ENCODE assay signal across 29 cellular contexts in the genomic region with DNA sequence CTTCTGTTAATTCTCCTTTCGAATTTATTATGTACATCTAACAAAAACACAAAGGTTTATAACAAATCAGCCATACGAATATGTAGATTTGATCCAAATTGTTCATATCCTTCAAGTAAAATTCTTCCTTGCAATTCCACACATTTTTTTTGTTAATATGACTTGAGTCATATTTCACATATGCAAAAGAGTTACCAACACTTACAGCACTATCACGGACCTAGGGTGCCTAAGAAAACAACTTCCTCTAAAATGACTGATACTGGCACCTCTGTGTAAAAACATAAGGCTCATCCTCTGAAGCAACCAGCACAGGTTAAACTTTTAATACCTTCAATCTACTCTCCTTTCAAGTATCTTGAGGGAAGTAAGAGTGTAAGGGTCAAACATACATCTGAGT.
"Had no signal": no experiment of that assay in that cellular context is flagged by ENCODE, and none has a peak within 500 bp of the region (broad histone marks: within the 10 kb centered on the region; RNA-seq: fewer than 3 reads in every experiment).

No MANE protein-coding gene starts in this region.

- H3K36me3 Mint-ChIP-seq: activated naive CD8-positive, alpha-beta T cell treated with anti-CD3 and anti-CD28 coated beads for 36 hours; neural progenitor cell; stimulated activated naive B cell treated with anti-CD40 and anti-IgM and Interleukin-4, amounts not matched to agents 10 μg/mL and 1 μg/mL and 100 μg/mL, for 72 hours had no signal

- H3K4me1 Mint-ChIP-seq: activated CD4-positive, alpha-beta T cell treated with anti-CD3 and anti-CD28 coated beads for 36 hours; activated naive CD8-positive, alpha-beta T cell treated with anti-CD3 and anti-CD28 coated beads for 36 hours; brain; natural killer cell; neural progenitor cell; stimulated activated naive B cell treated with anti-CD40 and anti-IgM and Interleukin-4, amounts not matched to agents 10 μg/mL and 1 μg/mL and 100 μg/mL, for 72 hours had no signal

- H3K4me2 ChIP-seq: neural progenitor cell had no signal

- H3K4me1 ChIP-seq: adrenal gland, colonic mucosa, foreskin keratinocyte, heart left ventricle, left lung, neural progenitor cell, right atrium auricular region, stomach, thyroid gland had no signal

- ATAC-seq: activated CD4-positive, alpha-beta T cell treated with anti-CD3 and anti-CD28 coated beads for 36 hours; activated T-cell treated with anti-CD3 and anti-CD28 coated beads, Interleukin-2, amount 50 U/mL, for 72 hours; foreskin keratinocyte; heart left ventricle; left lung; natural killer cell; stimulated activated naive B cell treated with anti-CD40 and anti-IgM and Interleukin-4, amounts not matched to agents 10 μg/mL and 1 μg/mL and 100 μg/mL, for 72 hours had no signal

- H3K9me3 ChIP-seq: adrenal gland, colonic mucosa, thyroid gland had no signal

- H2AFZ ChIP-seq: neural progenitor cell had no signal

- DNase-seq: activated CD4-positive, alpha-beta T cell treated with anti-CD3 and anti-CD28 coated beads for 36 hours; activated CD4-positive, alpha-beta T cell treated with anti-CD3 and anti-CD28 coated beads, Interleukin-2, amount 50 U/mL, for 4 hours; activated CD4-positive, CD25-positive, alpha-beta regulatory T cell; activated effector memory CD4-positive, alpha-beta T cell treated with Interleukin-2 at 50 U/mL for 16 hours; activated naive CD4-positive, alpha-beta T cell treated with Interleukin-2 at 50 U/mL for 16 hours; activated naive CD8-positive, alpha-beta T cell treated with anti-CD3 and anti-CD28 coated beads for 36 hours; activated T-cell treated with anti-CD3 and anti-CD28 coated beads for 4 hours; activated T-cell treated with anti-CD3 and anti-CD28 coated beads, Interleukin-2, amount 50 U/mL, for 72 hours; adrenal gland; aorta; cerebellar nuclear complex; colonic mucosa; effector memory CD4-positive, alpha-beta T cell; foreskin keratinocyte; heart left ventricle; left lung; mesendoderm; natural killer cell; occipital lobe; stimulated activated CD4-positive, alpha-beta T cell treated with anti-CD3 and anti-CD28 coated beads, Interleukin-15, amount 100 ng/mL, for 24 hours; stimulated activated CD4-positive, alpha-beta T cell treated with anti-CD3 and anti-CD28 coated beads, Interleukin-2, amount 100 ng/mL, for 24 hours; stimulated activated naive B cell treated with anti-CD40 and anti-IgM and Interleukin-4, amounts not matched to agents 10 μg/mL and 1 μg/mL and 100 μg/mL, for 72 hours; stomach; thyroid gland had no signal

- H3K36me3 ChIP-seq: adrenal gland, cardiac muscle cell, colonic mucosa, heart left ventricle, left lung, neural progenitor cell, right atrium auricular region, stomach, thyroid gland had no signal

- H3K9ac ChIP-seq: neural progenitor cell had no signal

- H3K4me3 Mint-ChIP-seq: activated CD4-positive, alpha-beta T cell treated with anti-CD3 and anti-CD28 coated beads for 36 hours; activated naive CD8-positive, alpha-beta T cell treated with anti-CD3 and anti-CD28 coated beads for 36 hours; activated T-cell treated with anti-CD3 and anti-CD28 coated beads, Interleukin-2, amount 50 U/mL, for 72 hours; brain; natural killer cell; neural progenitor cell; stimulated activated naive B cell treated with anti-CD40 and anti-IgM and Interleukin-4, amounts not matched to agents 10 μg/mL and 1 μg/mL and 100 μg/mL, for 72 hours had no signal

- H3K27me3 Mint-ChIP-seq: activated CD4-positive, alpha-beta T cell treated with anti-CD3 and anti-CD28 coated beads for 36 hours; activated naive CD8-positive, alpha-beta T cell treated with anti-CD3 and anti-CD28 coated beads for 36 hours; brain; stimulated activated naive B cell treated with anti-CD40 and anti-IgM and Interleukin-4, amounts not matched to agents 10 μg/mL and 1 μg/mL and 100 μg/mL, for 72 hours had no signal

- H3K27ac Mint-ChIP-seq: activated CD4-positive, alpha-beta T cell treated with anti-CD3 and anti-CD28 coated beads for 36 hours; activated naive CD8-positive, alpha-beta T cell treated with anti-CD3 and anti-CD28 coated beads for 36 hours; activated T-cell treated with anti-CD3 and anti-CD28 coated beads, Interleukin-2, amount 50 U/mL, for 72 hours; brain; natural killer cell; neural progenitor cell; stimulated activated naive B cell treated with anti-CD40 and anti-IgM and Interleukin-4, amounts not matched to agents 10 μg/mL and 1 μg/mL and 100 μg/mL, for 72 hours had no signal

- H3K27ac ChIP-seq: adrenal gland, cardiac muscle cell, colonic mucosa, foreskin keratinocyte, heart left ventricle, left lung, neural progenitor cell, right atrium auricular region, stomach, thyroid gland had no signal

- H3K27me3 ChIP-seq: adrenal gland, cardiac muscle cell, colonic mucosa, foreskin keratinocyte, heart left ventricle, left lung, neural progenitor cell, right atrium auricular region, stomach, thyroid gland had no signal

- H3K4me3 ChIP-seq: adrenal gland, cardiac muscle cell, colonic mucosa, heart left ventricle, left lung, lung, neural progenitor cell, right atrium auricular region, stomach, thyroid gland had no signal
